Comparison of ENCODE assay signal across 13 cellular contexts in genomic region chr6:104623052-104623690, GRCh38.
DNase-seq lines count a peak whose midpoint lies in the region; ATAC-seq, FAIRE-seq and TF ChIP-seq lines count a peak whose summit lies in the region.
"Had no signal": no experiment of that assay in that cellular context is flagged by ENCODE, and none has a peak within 500 bp of the region (broad histone marks: within the 10 kb centered on the region; RNA-seq: fewer than 3 reads in every experiment).

No MANE protein-coding gene starts in this region.

- H3K36me3 ChIP-seq in GM12878 (ENCODE audit: control insufficient read depth in 2 of 2, insufficient read depth in 2 of 2, low read length in 1 of 2), result no peaks in the 10 kb centered on the region
- no peaks in the 10 kb centered on the region for H3K36me3 ChIP-seq in neuronal stem cell (replicated peaks in 1 of 2; ENCODE audit: control insufficient read depth in 2 of 2, insufficient read depth in 2 of 2, low read length in 2 of 2)
- H3K36me3 ChIP-seq in right atrium auricular region, result no peaks in the 10 kb centered on the region

- H3K27ac ChIP-seq in GM12878 (ENCODE audit: control insufficient read depth, insufficient read depth), result no peak overlapping the region
- H3K27ac ChIP-seq in neuronal stem cell (replicated peaks; ENCODE audit: low read length), result no peak overlapping the region
- H3K27ac ChIP-seq in right atrium auricular region, result no peak overlapping the region

- no peak overlapping the region for H2BK15ac ChIP-seq in neuronal stem cell (ENCODE audit: low read length)

- H3K79me2 ChIP-seq in GM12878 (ENCODE audit: control insufficient read depth, insufficient read depth, low read length), result no peaks in the 10 kb centered on the region

- intact Hi-C loops in GM12878 (cut with micrococcal nuclease; ENCODE audit: unreplicated experiment), result no loop called here

- H3K4me2 ChIP-seq in GM12878 (ENCODE audit: control insufficient read depth, insufficient read depth) (no peak overlapping the region), neuronal stem cell (ENCODE audit: insufficient read depth, low read length, poor library complexity, severe bottlenecking) (no peak overlapping the region)

- no peak overlapping the region for H3K14ac ChIP-seq in neuronal stem cell (ENCODE audit: low read length)

- H4K91ac ChIP-seq in neuronal stem cell (ENCODE audit: low read depth, low read length, poor library complexity), result no peak overlapping the region

- RAD21 ChIA-PET in GM12878 (lab: Charles Lee; ENCODE audit: unreplicated experiment), result no interaction called here

- H3K9me3 ChIP-seq in GM12878 (replicated peaks; ENCODE audit: control insufficient read depth, insufficient read depth, low read length) (no peaks in the 10 kb centered on the region), neuronal stem cell (replicated peaks in 1 of 2; ENCODE audit: control insufficient read depth in 2 of 2, insufficient read depth in 1 of 2, low read depth in 1 of 2, low read length in 2 of 2) (no peaks in the 10 kb centered on the region), right atrium auricular region (no peaks in the 10 kb centered on the region)

- no peak overlapping the region for H2AK5ac ChIP-seq in neuronal stem cell (ENCODE audit: low read depth, low read length)

- no peak for TF ChIP-seq POLR2A in GM12878 (IDR thresholded peaks at IDR 0.05; ENCODE audit: low read depth, low read length)

- POLR2A ChIA-PET in GM12878 (lab: Charles Lee), result no interaction called here

- no TSS peak for BruUV-seq in GM12878 (replicated peaks; lab: Mats Ljungman, UMichigan)

- H3K18ac ChIP-seq in neuronal stem cell (ENCODE audit: low read length), result no peak overlapping the region

- FAIRE-seq in GM12878 (lab: Jason Lieb, UNC), result no peak
- FAIRE-seq: A204.1 had no signal

- H3K79me1 ChIP-seq in neuronal stem cell (ENCODE audit: low read depth, low read length), result no peaks in the 10 kb centered on the region

- H3K23ac ChIP-seq in neuronal stem cell (ENCODE audit: low read depth, low read length, poor library complexity), result no peak overlapping the region

- CTCF ChIA-PET in GM12878 (lab: Yijun Ruan, JAX), result no interaction called here

- in situ Hi-C loops in GM12878 (cut with MboI), result no loop called here
- in situ Hi-C loops in GM13977 (cut with MboI; ENCODE audit: low pct_unique_long_range_greater_than_20kb, low sequenced_read_pairs, unreplicated experiment), result no loop called here

- SMC1A ChIA-PET in GM12878 (lab: Charles Lee; ENCODE audit: uncharacterized antibody, unreplicated experiment), result no interaction called here

- ATAC-seq in GM12878, result peak; percentile 60
- ATAC-seq: natural killer cell treated with Interleukin-12 subunit alpha and Interleukin-12 subunit beta and Interleukin-15 and Interleukin-18, amount 100 ng/mL, for 72 hours had no signal

- H2BK12ac ChIP-seq in neuronal stem cell (ENCODE audit: low read length), result no peak overlapping the region

- no peak for TF ChIP-seq CTCF in GM12878 (IDR thresholded peaks at IDR 0.05 in 2 of 3, conservative IDR thresholded peaks at IDR 0.05 in 1 of 3; ENCODE audit: control insufficient read depth in 2 of 3, extremely low read depth in 1 of 3, insufficient read depth in 1 of 3, low read depth in 3 of 3, low read length in 3 of 3)
- TF ChIP-seq CTCF in GM13977 (IDR thresholded peaks at IDR 0.05; ENCODE audit: extremely low read depth, insufficient read depth, missing control alignments), result no peak
- TF ChIP-seq CTCF in right atrium auricular region (IDR thresholded peaks at IDR 0.05), result no peak

- DNase-seq in NCI-H146 (lab: John Stamatoyannopoulos, UW), result peak; percentile 2
- DNase-seq in NCI-H146 treated with DMSO at 0.1 percent for 48 hours (lab: John Stamatoyannopoulos, UW; ENCODE audit: unreplicated experiment), result no peak
- peak; percentile 24 for DNase-seq in LHCN-M2 (ENCODE audit: low read depth)
- DNase-seq in GM12878 (ENCODE audit: low read depth, low spot score), result no peak
- DNase-seq in neuronal stem cell (ENCODE audit: low spot score), result peak; percentile 6
- no peak for DNase-seq in GM13977 (ENCODE audit: low spot score)
- no peak for DNase-seq in right atrium auricular region (ENCODE audit: low spot score)
- no peak for DNase-seq in UCSD-AML1 (lab: John Stamatoyannopoulos, UW; ENCODE audit: unreplicated experiment)
- DNase-seq: activated CD8-positive, alpha-beta memory T cell treated with anti-CD3 and anti-CD28 coated beads for 24 hours; NCI-H1930; stimulated activated CD8-positive, alpha-beta memory T cell treated with anti-CD3 and anti-CD28 coated beads, Interleukin-4, amount 100 ng/mL, for 48 hours had no signal

- H3K27me3 ChIP-seq in GM12878 (replicated peaks in 1 of 2; ENCODE audit: control insufficient read depth in 2 of 2, insufficient read depth in 2 of 2, low read length in 1 of 2) (no peaks in the 10 kb centered on the region), neuronal stem cell (ENCODE audit: control insufficient read depth in 3 of 3, insufficient read depth in 3 of 3, low read depth in 1 of 3, low read length in 3 of 3) (no peaks in the 10 kb centered on the region), right atrium auricular region (no peaks in the 10 kb centered on the region)

- no peak overlapping the region for H4K8ac ChIP-seq in neuronal stem cell (ENCODE audit: low read depth, low read length)

- H3K4me1 ChIP-seq in GM12878 (ENCODE audit: control insufficient read depth, insufficient read depth, low read length), result no peaks in the 10 kb centered on the region
- H3K4me1 ChIP-seq in neuronal stem cell (ENCODE audit: control insufficient read depth in 2 of 2, insufficient read depth in 1 of 2, low read depth in 1 of 2, low read length in 2 of 2), result peaks cover 2 to 3% of the 10 kb centered on the region in 2 donors
- no peaks in the 10 kb centered on the region for H3K4me1 ChIP-seq in right atrium auricular region

- no peak for TF ChIP-seq RAD21 in GM12878 (IDR thresholded peaks at IDR 0.05; ENCODE audit: insufficient read depth, low read depth, low read length)

- no peak for TF ChIP-seq EP300 in GM12878 (IDR thresholded peaks at IDR 0.05; ENCODE audit: borderline replicate concordance in 1 of 2, control insufficient read depth in 1 of 2, low read depth in 2 of 2, low read length in 2 of 2)

- no peak overlapping the region for H2BK5ac ChIP-seq in neuronal stem cell (ENCODE audit: low read length)

- H3K9ac ChIP-seq in GM12878 (ENCODE audit: control insufficient read depth, insufficient read depth, low read length), result no peak overlapping the region
- H3K9ac ChIP-seq in neuronal stem cell (ENCODE audit: low read depth, low read length, poor library complexity), result no peak overlapping the region

- H2BK120ac ChIP-seq in neuronal stem cell (ENCODE audit: low read depth, low read length), result no peak overlapping the region

- no peak overlapping the region for H3K4ac ChIP-seq in neuronal stem cell (ENCODE audit: low read length)

- WGBS in GM12878 (ENCODE audit: insufficient coverage, insufficient replicate concordance, low lambda C conversion rate, missing lambda C conversion rate), result 7% methylated on average over 9 of the region's 9 CpGs
- no CpG with 5 or more reads among the region's 9 CpGs for WGBS in neuronal stem cell (ENCODE audit: extremely low coverage in 2 of 2, insufficient read length in 2 of 2, insufficient replicate concordance in 1 of 2), 2 donors

- no peak overlapping the region for H2AFZ ChIP-seq in GM12878 (ENCODE audit: control insufficient read depth, low read depth, low read length)
- peak overlapping the region; percentile 72 for H2AFZ ChIP-seq in neuronal stem cell (ENCODE audit: low read length)

- H4K20me1 ChIP-seq in GM12878 (ENCODE audit: control insufficient read depth, insufficient read depth), result no peaks in the 10 kb centered on the region

- H3K4me3 ChIP-seq in GM12878 (no peak overlapping the region), neuronal stem cell (ENCODE audit: low read length in 2 of 2) (no peak overlapping the region), right atrium auricular region (no peak overlapping the region)

TF ChIP-seq in GM12878, 131 proteins besides CTCF, POLR2A, EP300 and RAD21:
- peak; percentile 42 for TF ChIP-seq RUNX3 (IDR thresholded peaks at IDR 0.05; ENCODE audit: low read length)
- no peak for TF ChIP-seq MTA2 (IDR thresholded peaks at IDR 0.05; ENCODE audit: low read depth)
TF ChIP-seq in GM12878: peak in this region for 1.

Comparison
In these comparisons a context has a peak if more than half of its experiments do, and no peak if none do; other contexts are left out.
1. DNase-seq: peak in NCI-H146 (single experiment), LHCN-M2 (single experiment) and neuronal stem cell (single experiment); none in NCI-H146 treated with DMSO at 0.1 percent for 48 hours (single experiment), GM12878 (single experiment), GM13977 (single experiment), right atrium auricular region (single experiment) and UCSD-AML1 (single experiment).